8 cellular contexts compared by ENCODE assay signal in the genomic region with DNA sequence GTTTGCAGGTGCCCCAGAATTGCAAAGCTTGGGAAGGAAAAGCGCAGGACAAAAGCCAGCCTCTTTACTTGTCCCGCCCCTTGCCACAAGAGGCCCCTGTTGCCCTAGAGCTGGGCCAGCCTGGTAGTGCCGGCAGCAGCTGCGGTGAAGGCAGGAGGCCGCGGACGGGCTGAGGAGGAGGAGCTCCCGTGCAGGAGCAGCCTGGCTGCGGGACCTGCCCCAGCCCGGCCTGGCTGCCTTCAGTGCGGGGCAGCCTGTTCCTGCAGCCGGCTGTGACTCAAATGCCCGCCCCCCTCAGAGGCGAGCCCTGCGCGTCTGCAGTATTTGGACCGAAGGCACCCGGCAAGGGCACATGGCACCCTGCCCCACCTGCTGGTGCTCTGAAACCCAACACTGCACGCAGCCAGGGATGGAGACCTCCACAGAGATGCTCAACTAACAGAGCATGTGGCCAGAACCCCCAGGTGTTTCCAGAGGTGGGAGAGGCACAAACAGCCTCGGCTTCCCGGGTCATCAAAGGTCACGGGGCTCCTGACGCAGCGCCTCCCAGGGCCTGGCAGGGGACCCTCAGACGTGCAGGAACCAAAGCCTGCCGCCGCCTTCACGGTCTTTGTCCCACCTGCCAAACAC. TPM values are rescaled to one million over a fixed set of nuclear protein-coding genes. Genes with fewer than 3 reads are reported as not detected.
A peak's percentile ranks its signal among the peaks of the same experiment; 100 is the strongest.
DNase-seq lines count a peak whose midpoint lies in the region; ATAC-seq and TF ChIP-seq lines count a peak whose summit lies in the region.

No MANE protein-coding gene starts in this region.

- H3K36me3 Mint-ChIP-seq in stimulated activated naive B cell treated with anti-CD40 and anti-IgM and Interleukin-4, amounts not matched to agents 10 μg/mL and 1 μg/mL and 100 μg/mL, for 72 hours = peaks cover 37 to 61% of the 10 kb centered on the region in 2 donors

- no peak overlapping the region for H4K91ac ChIP-seq in IMR-90 (ENCODE audit: insufficient read depth, low read depth, low read length)

- no peak overlapping the region for H3K14ac ChIP-seq in IMR-90 (replicated peaks; ENCODE audit: low read depth, low read length)

- no peak overlapping the region for H3K23ac ChIP-seq in IMR-90 (ENCODE audit: low read depth, low read length)

- H3K9me3 Mint-ChIP-seq in stimulated activated naive B cell treated with anti-CD40 and anti-IgM and Interleukin-4, amounts not matched to agents 10 μg/mL and 1 μg/mL and 100 μg/mL, for 72 hours = no peaks in the 10 kb centered on the region

- no peak overlapping the region for H4K8ac ChIP-seq in IMR-90 (ENCODE audit: low read depth in 2 of 2, low read length in 2 of 2)

- H2AK5ac ChIP-seq in IMR-90 (ENCODE audit: low read depth, low read length) = no peak overlapping the region

- no peak overlapping the region for H3K4me3 Mint-ChIP-seq in stimulated activated naive B cell treated with anti-CD40 and anti-IgM and Interleukin-4, amounts not matched to agents 10 μg/mL and 1 μg/mL and 100 μg/mL, for 72 hours

- no TSS peak for BruUV-seq in IMR-90 (replicated peaks; lab: Mats Ljungman, UMichigan)

- intact Hi-C loops in IMR-90 (cut with micrococcal nuclease) (loop anchor here (1.0 kb wide), 1 partner anchor 171 kb away; no protein-coding TSS in a partner anchor), lower lobe of right lung (cut with DNase I) (no loop called here)

- no peak overlapping the region for H3K4me2 ChIP-seq in IMR-90 (ENCODE audit: low read depth, low read length)

- in situ Hi-C loops in IMR-90 (cut with MboI; ENCODE audit: low sequenced_read_pairs) = no loop called here

- peaks cover 4 to 23% of the 10 kb centered on the region in 2 experiments; a peak in 3 of 4 replicates for H3K79me1 ChIP-seq in IMR-90 (ENCODE audit: low read depth in 1 of 2, low read length in 2 of 2)

- peak overlapping the region; percentile 66 for H2AK9ac ChIP-seq in IMR-90 (replicated peaks; ENCODE audit: low read depth, low read length, poor library complexity)

- DNase-seq in ELF-1 (ENCODE audit: low read depth, low spot score) (peak; percentile 92), IMR-90 (peak; percentile 55), T-helper 9 cell (peak; percentile 23), lower lobe of right lung (peak; percentile 81)
- peak; percentile 27 for DNase-seq in effector CD4-positive, alpha-beta T cell
- DNase-seq in stimulated activated naive B cell treated with anti-CD40 and anti-IgM and Interleukin-4, amounts not matched to agents 10 μg/mL and 1 μg/mL and 100 μg/mL, for 72 hours = peak; percentile 48

- no peak overlapping the region for H4K5ac ChIP-seq in IMR-90 (ENCODE audit: low read depth, low read length)

- dilution Hi-C loops in IMR-90 (cut with HindIII; ENCODE audit: low sequenced_read_pairs, unreplicated experiment) = no loop called here

- H3K4me3 ChIP-seq in IMR-90 (ENCODE audit: insufficient read depth, low read depth, low read length) = no peak overlapping the region
- H3K4me3 ChIP-seq in lower lobe of right lung = no peak overlapping the region

- H3K27me3 Mint-ChIP-seq in stimulated activated naive B cell treated with anti-CD40 and anti-IgM and Interleukin-4, amounts not matched to agents 10 μg/mL and 1 μg/mL and 100 μg/mL, for 72 hours = no peaks in the 10 kb centered on the region

- H2BK5ac ChIP-seq in IMR-90 (ENCODE audit: low read depth, low read length, poor library complexity, severe bottlenecking) = no peak overlapping the region

- H3K36me3 ChIP-seq in IMR-90 (ENCODE audit: control insufficient read depth, insufficient read depth, low read length) = peaks cover 53% of the 10 kb centered on the region
- peaks cover 76% of the 10 kb centered on the region for H3K36me3 ChIP-seq in lower lobe of right lung

- peak; percentile 36 for TF ChIP-seq CTCF in IMR-90 (conservative IDR thresholded peaks at IDR 0.05; ENCODE audit: low read depth, low read length)
- TF ChIP-seq CTCF in lower lobe of right lung (IDR thresholded peaks at IDR 0.05) = peak; percentile 37

- H3K27ac ChIP-seq in IMR-90 (ENCODE audit: insufficient read depth, low read length) = no peak overlapping the region
- H3K27ac ChIP-seq in lower lobe of right lung = no peak overlapping the region

- peaks cover 15 to 43% of the 10 kb centered on the region in 2 donors for H3K4me1 Mint-ChIP-seq in stimulated activated naive B cell treated with anti-CD40 and anti-IgM and Interleukin-4, amounts not matched to agents 10 μg/mL and 1 μg/mL and 100 μg/mL, for 72 hours

- no peak overlapping the region for H3K9ac ChIP-seq in IMR-90 (ENCODE audit: low read depth, low read length)

- H3K4me1 ChIP-seq in IMR-90 (ENCODE audit: control insufficient read depth, insufficient read depth, low read length) (peaks cover 8% of the 10 kb centered on the region; the same call in 1 of the 2 replicates), lower lobe of right lung (peaks cover 9% of the 10 kb centered on the region)

- H3K9me3 ChIP-seq in IMR-90 (ENCODE audit: control insufficient read depth, insufficient read depth, low read length) = no peaks in the 10 kb centered on the region
- no peaks in the 10 kb centered on the region for H3K9me3 ChIP-seq in lower lobe of right lung

- POLR2A ChIA-PET in IMR-90 (lab: Charles Lee; ENCODE audit: unreplicated experiment) = no interaction called here

- WGBS in IMR-90 (ENCODE audit: extremely low coverage in 2 of 2, insufficient read length in 1 of 2), 2 experiments = 14% methylated on average over 6 of the region's 28 CpGs; no CpG with 5 or more reads in 1 of the 2 experiments

- H2AFZ ChIP-seq in IMR-90 (replicated peaks; ENCODE audit: low read length, poor library complexity) = no peak overlapping the region

- H3K27me3 ChIP-seq in IMR-90 (ENCODE audit: control insufficient read depth, insufficient read depth, low read length) (no peaks in the 10 kb centered on the region), lower lobe of right lung (ENCODE audit: low read depth) (no peaks in the 10 kb centered on the region)

- TF ChIP-seq RAD21 in IMR-90 (IDR thresholded peaks at IDR 0.05; ENCODE audit: low read length) = peak; percentile 36; the same call in 1 of the 2 replicates

- H3K9me1 ChIP-seq in IMR-90 (ENCODE audit: insufficient read depth, low read length) = peaks cover 4% of the 10 kb centered on the region; the same call in 1 of the 2 replicates

- peaks cover 16% of the 10 kb centered on the region for H4K20me1 ChIP-seq in IMR-90 (ENCODE audit: insufficient read depth, low read length)

- TF ChIP-seq POLR2A in IMR-90 (IDR thresholded peaks at IDR 0.05; ENCODE audit: low read depth, low read length) = no peak

- CTCF ChIA-PET in IMR-90 (lab: Yijun Ruan, JAX) = interaction anchor here (1.4 to 2.0 kb wide), 2 partner anchors 39 to 174 kb away, joined by 4 to 6 read pairs; no protein-coding TSS in a partner anchor

- no peak overlapping the region for H3K18ac ChIP-seq in IMR-90 (ENCODE audit: low read depth, low read length)

- H2BK15ac ChIP-seq in IMR-90 (ENCODE audit: low read depth, low read length) = no peak overlapping the region

- H2BK120ac ChIP-seq in IMR-90 (ENCODE audit: low read depth, low read length) = no peak overlapping the region

- ATAC-seq in GM21381 (IDR thresholded peaks at IDR 0.05; ENCODE audit: unreplicated experiment) (peak; percentile 79), IMR-90 (ENCODE audit: low read depth) (peak; percentile 82), lower lobe of right lung (peak; percentile 78 to 84), GM19397 (IDR thresholded peaks at IDR 0.05; ENCODE audit: unreplicated experiment) (no peak)
- ATAC-seq in stimulated activated naive B cell treated with anti-CD40 and anti-IgM and Interleukin-4, amounts not matched to agents 10 μg/mL and 1 μg/mL and 100 μg/mL, for 72 hours (replicated peaks) = peak; percentile 91 to 95

- H3K56ac ChIP-seq in IMR-90 (ENCODE audit: extremely low read depth, insufficient read depth, low read length) = no peak overlapping the region

- H3K27ac Mint-ChIP-seq in stimulated activated naive B cell treated with anti-CD40 and anti-IgM and Interleukin-4, amounts not matched to agents 10 μg/mL and 1 μg/mL and 100 μg/mL, for 72 hours = no peak overlapping the region

- H2BK20ac ChIP-seq in IMR-90 (ENCODE audit: low read depth, low read length) = no peak overlapping the region

- H3K4ac ChIP-seq in IMR-90 (ENCODE audit: low read depth, low read length) = no peak overlapping the region

TF ChIP-seq in IMR-90, 13 proteins besides CTCF, POLR2A, EP300 and RAD21:
- TF ChIP-seq CEBPB (IDR thresholded peaks at IDR 0.05; ENCODE audit: low read depth, low read length) = no peak
- TF ChIP-seq, protein P1, sequence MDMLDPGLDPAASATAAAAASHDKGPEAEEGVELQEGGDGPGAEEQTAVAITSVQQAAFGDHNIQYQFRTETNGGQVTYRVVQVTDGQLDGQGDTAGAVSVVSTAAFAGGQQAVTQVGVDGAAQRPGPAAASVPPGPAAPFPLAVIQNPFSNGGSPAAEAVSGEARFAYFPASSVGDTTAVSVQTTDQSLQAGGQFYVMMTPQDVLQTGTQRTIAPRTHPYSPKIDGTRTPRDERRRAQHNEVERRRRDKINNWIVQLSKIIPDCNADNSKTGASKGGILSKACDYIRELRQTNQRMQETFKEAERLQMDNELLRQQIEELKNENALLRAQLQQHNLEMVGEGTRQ (IDR thresholded peaks at IDR 0.05; ENCODE audit: low read depth, low read length) = no peak
- TF ChIP-seq MAFK (IDR thresholded peaks at IDR 0.05; ENCODE audit: low read depth, low read length) = no peak
- TF ChIP-seq, protein P2, sequence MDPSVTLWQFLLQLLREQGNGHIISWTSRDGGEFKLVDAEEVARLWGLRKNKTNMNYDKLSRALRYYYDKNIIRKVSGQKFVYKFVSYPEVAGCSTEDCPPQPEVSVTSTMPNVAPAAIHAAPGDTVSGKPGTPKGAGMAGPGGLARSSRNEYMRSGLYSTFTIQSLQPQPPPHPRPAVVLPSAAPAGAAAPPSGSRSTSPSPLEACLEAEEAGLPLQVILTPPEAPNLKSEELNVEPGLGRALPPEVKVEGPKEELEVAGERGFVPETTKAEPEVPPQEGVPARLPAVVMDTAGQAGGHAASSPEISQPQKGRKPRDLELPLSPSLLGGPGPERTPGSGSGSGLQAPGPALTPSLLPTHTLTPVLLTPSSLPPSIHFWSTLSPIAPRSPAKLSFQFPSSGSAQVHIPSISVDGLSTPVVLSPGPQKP (IDR thresholded peaks at IDR 0.05; ENCODE audit: borderline replicate concordance, low read depth, low read length) = no peak
- no peak for TF ChIP-seq CHD1 (IDR thresholded peaks at IDR 0.05; ENCODE audit: low read depth, low read length)
- TF ChIP-seq MXI1 (IDR thresholded peaks at IDR 0.05; ENCODE audit: borderline replicate concordance, low read depth, low read length) = no peak
- TF ChIP-seq RCOR1 (IDR thresholded peaks at IDR 0.05; ENCODE audit: insufficient replicate concordance, low read length) = no peak
- TF ChIP-seq SMC3 (IDR thresholded peaks at IDR 0.05; ENCODE audit: low read depth, low read length) = no peak
- TF ChIP-seq MAZ (IDR thresholded peaks at IDR 0.05; ENCODE audit: borderline replicate concordance, low read depth, low read length) = no peak

RNA-seq across cellular contexts. Expression of a gene that starts 29.7 kb away (rescaled TPM):
- total RNA-seq in IMR-90 (2012; rRNA removed) = 9.4 and 10.2 TPM in 2 replicates
- polyA plus RNA-seq in IMR-90 (2012; rRNA removed) = 24.4 and 27.2 TPM in 2 replicates
- 21.3 and 27.8 TPM in 2 replicates for polyA plus RNA-seq in IMR-90 (2012; cell fraction: cytosol; rRNA removed)
- polyA plus RNA-seq in IMR-90 (2012; cell fraction: nucleus; rRNA removed; ENCODE audit: low replicate concordance) = 90.8 and 120 TPM in 2 replicates
- 27.4 TPM for total RNA-seq in lower lobe of right lung

Comparison
In these comparisons a context has a peak if more than half of its experiments do, and no peak if none do; other contexts are left out.
1. DNase-seq: peak in every context shown above with its lines; median percentile 92 in ELF-1; 81 in lower lobe of right lung; 55 in IMR-90; 48 in stimulated activated naive B cell treated with anti-CD40 and anti-IgM and Interleukin-4, amounts not matched to agents 10 μg/mL and 1 μg/mL and 100 μg/mL, for 72 hours; 27 in effector CD4-positive, alpha-beta T cell; 23 in T-helper 9 cell.